17 cellular contexts compared by ENCODE assay signal in the genomic region with DNA sequence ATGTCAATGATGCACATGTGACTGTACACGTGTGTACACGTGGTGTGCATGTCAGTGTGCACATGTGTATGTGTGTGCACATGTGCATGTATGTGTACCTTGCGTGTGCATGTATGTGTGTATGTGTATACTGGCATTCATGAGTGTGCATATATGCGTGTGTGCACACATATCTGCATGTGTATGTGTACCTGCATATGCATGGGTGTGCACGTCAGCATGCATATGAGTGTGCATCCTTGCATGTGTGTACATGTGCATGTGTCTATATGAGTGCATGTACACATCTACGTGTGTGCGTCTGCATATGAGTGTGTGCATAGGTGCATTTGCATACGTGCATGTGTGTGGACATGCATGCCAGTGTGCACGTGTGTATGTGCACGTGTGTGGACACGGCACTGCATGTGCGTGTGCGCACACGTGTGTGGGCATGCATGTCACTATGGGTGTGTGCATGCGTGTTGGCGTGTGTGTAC. TPM values are rescaled to one million over a fixed set of nuclear protein-coding genes. Genes with fewer than 3 reads are reported as not detected.
DNase-seq lines count a peak whose midpoint lies in the region; ATAC-seq, FAIRE-seq and TF ChIP-seq lines count a peak whose summit lies in the region.
"Had no signal": no experiment of that assay in that cellular context is flagged by ENCODE, and none has a peak within 500 bp of the region (broad histone marks: within the 10 kb centered on the region; RNA-seq: fewer than 3 reads in every experiment).

No MANE protein-coding gene starts in this region.

- no peaks in the 10 kb centered on the region for H3K9me3 Mint-ChIP-seq in chondrocyte (ENCODE audit: low read depth)
- H3K9me3 Mint-ChIP-seq: activated naive CD8-positive, alpha-beta T cell treated with anti-CD3 and anti-CD28 coated beads, Interleukin-2, amount 10 ng/mL, durations not matched to agents 7 days and 5 days had no signal

- H3K27me3 Mint-ChIP-seq in chondrocyte (ENCODE audit: low read depth): no peaks in the 10 kb centered on the region
- H3K27me3 Mint-ChIP-seq: activated naive CD8-positive, alpha-beta T cell treated with anti-CD3 and anti-CD28 coated beads, Interleukin-2, amount 10 ng/mL, durations not matched to agents 7 days and 5 days had no signal

- H3K9me3 ChIP-seq in mesodermal cell (ENCODE audit: control insufficient read depth, low read length): no peaks in the 10 kb centered on the region
- H3K9me3 ChIP-seq: heart right ventricle, psoas muscle had no signal

- intact Hi-C loops in Right ventricle myocardium inferior (cut with DNase I): no loop called here
- intact Hi-C loops in left ventricle myocardium superior (cut with micrococcal nuclease): no loop called here

- H3K27ac Mint-ChIP-seq in chondrocyte (ENCODE audit: unreplicated experiment): peak overlapping the region; percentile 99
- H3K27ac Mint-ChIP-seq: activated naive CD8-positive, alpha-beta T cell treated with anti-CD3 and anti-CD28 coated beads, Interleukin-2, amount 10 ng/mL, durations not matched to agents 7 days and 5 days had no signal

- peaks cover 50% of the 10 kb centered on the region for H3K4me1 Mint-ChIP-seq in chondrocyte (ENCODE audit: low read depth)
- H3K4me1 Mint-ChIP-seq: activated naive CD8-positive, alpha-beta T cell treated with anti-CD3 and anti-CD28 coated beads, Interleukin-2, amount 10 ng/mL, durations not matched to agents 7 days and 5 days had no signal

- H3K27ac ChIP-seq in mesodermal cell (ENCODE audit: low read depth, low read length, severe bottlenecking): peak overlapping the region; percentile 91
- H3K27ac ChIP-seq: psoas muscle had no signal

- no peak for TF ChIP-seq CTCF in chondrocyte (IDR thresholded peaks at IDR 0.05)

- ATAC-seq in Right ventricle myocardium inferior (peak; percentile 6), left ventricle myocardium superior (no peak)

- WGBS in mesodermal cell (ENCODE audit: insufficient coverage in 2 of 2), 2 experiments: 96 to 98% methylated on average over 16 of the region's 16 CpGs

- peaks cover 24% of the 10 kb centered on the region for H3K4me1 ChIP-seq in mesodermal cell (ENCODE audit: control insufficient read depth, insufficient read depth, low read length, poor library complexity, severe bottlenecking)

- H3K4me3 Mint-ChIP-seq in chondrocyte (ENCODE audit: unreplicated experiment): peak overlapping the region; percentile 59
- H3K4me3 Mint-ChIP-seq: activated naive CD8-positive, alpha-beta T cell treated with anti-CD3 and anti-CD28 coated beads, Interleukin-2, amount 10 ng/mL, durations not matched to agents 7 days and 5 days had no signal

- no peaks in the 10 kb centered on the region for H3K36me3 Mint-ChIP-seq in chondrocyte (ENCODE audit: low read depth)
- H3K36me3 Mint-ChIP-seq: activated naive CD8-positive, alpha-beta T cell treated with anti-CD3 and anti-CD28 coated beads, Interleukin-2, amount 10 ng/mL, durations not matched to agents 7 days and 5 days had no signal

- peak; percentile 87 for FAIRE-seq in urothelium cell line (lab: Jason Lieb, UNC)
- FAIRE-seq: A204.1, GM19239 had no signal

- DNase-seq in Right ventricle myocardium inferior (ENCODE audit: missing footprints) (no peak), left ventricle myocardium superior (no peak), chondrocyte (ENCODE audit: low spot score) (no peak), urothelium cell line (ENCODE audit: low spot score) (no peak), KBM-7 (no peak), NCI-H2081 (lab: John Stamatoyannopoulos, UW) (no peak), iPS-NIHi7 (ENCODE audit: extremely low spot score) (no peak)
- DNase-seq: activated naive CD8-positive, alpha-beta T cell treated with anti-CD3 and anti-CD28 coated beads, Interleukin-2, amount 10 ng/mL, durations not matched to agents 7 days and 5 days; GF-D8; heart right ventricle; left colon; NCI-H2029 treated with DMSO at 0.1 percent for 48 hours; NCI-H748 treated with DMSO at 0.1 percent for 48 hours had no signal

- H3K36me3 ChIP-seq in mesodermal cell (ENCODE audit: control insufficient read depth, insufficient read depth, low read length): no peaks in the 10 kb centered on the region

- H3K4me3 ChIP-seq in mesodermal cell (ENCODE audit: extremely low read depth, insufficient read depth, low read length, poor library complexity, severe bottlenecking): no peak overlapping the region

- in situ Hi-C loops in KBM-7 (cut with MboI; ENCODE audit: low pct_unique_long_range_greater_than_20kb, low sequenced_read_pairs): no loop called here

RNA-seq across cellular contexts. Expression of a gene that starts 48.5 kb away (rescaled TPM):
- total RNA-seq in Right ventricle myocardium inferior: 39.8 TPM
- 42.3 TPM for total RNA-seq in left ventricle myocardium superior
- 177 to 258 TPM (median 181 TPM) in 3 replicates for total RNA-seq in chondrocyte
- polyA plus RNA-seq in mesodermal cell (2013, experiment 1 of 2): 28.2 TPM
- 27.5 TPM for polyA plus RNA-seq in mesodermal cell (2013, experiment 2 of 2)
